11 cellular contexts compared by ENCODE assay signal in genomic region chr4:2790583-2791517, GRCh38. TPM values are rescaled to one million over a fixed set of nuclear protein-coding genes. Genes with fewer than 3 reads are reported as not detected.
DNase-seq lines count a peak whose midpoint lies in the region; ATAC-seq and TF ChIP-seq lines count a peak whose summit lies in the region.
"Had no signal": no experiment of that assay in that cellular context is flagged by ENCODE, and none has a peak within 500 bp of the region (broad histone marks: within the 10 kb centered on the region; RNA-seq: fewer than 3 reads in every experiment).

No MANE protein-coding gene starts in this region.

- no peak for ATAC-seq in activated CD4-positive, alpha-beta T cell treated with anti-CD3 and anti-CD28 coated beads for 36 hours
- no peak for ATAC-seq in left ventricle myocardium superior
- no peak for ATAC-seq in sciatic nerve
- no peak for ATAC-seq in GM19397 (IDR thresholded peaks at IDR 0.05; ENCODE audit: unreplicated experiment)
- no peak for ATAC-seq in HG03571 (IDR thresholded peaks at IDR 0.05; ENCODE audit: unreplicated experiment)
- ATAC-seq: A549 had no signal

- H3K9me3 Mint-ChIP-seq in activated CD4-positive, alpha-beta T cell treated with anti-CD3 and anti-CD28 coated beads, Interleukin-2, amount 10 ng/mL, durations not matched to agents 24 days and 14 days, result no peaks in the 10 kb centered on the region
- no peaks in the 10 kb centered on the region for H3K9me3 Mint-ChIP-seq in activated CD4-positive, alpha-beta T cell treated with anti-CD3 and anti-CD28 coated beads for 36 hours (ENCODE audit: low read depth)

- CTCF ChIA-PET in activated CD4-positive, alpha-beta T cell treated with anti-CD3 and anti-CD28 coated beads for 36 hours (lab: Charles Lee), result no interaction called here
- CTCF ChIA-PET in RWPE1 (lab: Yijun Ruan, JAX), result no interaction called here

- H3K27ac Mint-ChIP-seq in activated CD4-positive, alpha-beta T cell treated with anti-CD3 and anti-CD28 coated beads, Interleukin-2, amount 10 ng/mL, durations not matched to agents 24 days and 14 days, result peak overlapping the region; percentile 63
- no peak overlapping the region for H3K27ac Mint-ChIP-seq in activated CD4-positive, alpha-beta T cell treated with anti-CD3 and anti-CD28 coated beads for 36 hours

- no peak overlapping the region for H3K4me3 Mint-ChIP-seq in activated CD4-positive, alpha-beta T cell treated with anti-CD3 and anti-CD28 coated beads, Interleukin-2, amount 10 ng/mL, durations not matched to agents 24 days and 14 days
- H3K4me3 Mint-ChIP-seq in activated CD4-positive, alpha-beta T cell treated with anti-CD3 and anti-CD28 coated beads for 36 hours, result no peak overlapping the region

- no peaks in the 10 kb centered on the region for H3K27me3 Mint-ChIP-seq in activated CD4-positive, alpha-beta T cell treated with anti-CD3 and anti-CD28 coated beads, Interleukin-2, amount 10 ng/mL, durations not matched to agents 24 days and 14 days
- no peaks in the 10 kb centered on the region for H3K27me3 Mint-ChIP-seq in activated CD4-positive, alpha-beta T cell treated with anti-CD3 and anti-CD28 coated beads for 36 hours

- POLR2A ChIA-PET in activated CD4-positive, alpha-beta T cell treated with anti-CD3 and anti-CD28 coated beads for 36 hours (lab: Charles Lee), result no interaction called here
- POLR2A ChIA-PET in RWPE1 (lab: Yijun Ruan, JAX; ENCODE audit: low non-redundant PET), result no interaction called here

- H3K4me1 Mint-ChIP-seq in activated CD4-positive, alpha-beta T cell treated with anti-CD3 and anti-CD28 coated beads, Interleukin-2, amount 10 ng/mL, durations not matched to agents 24 days and 14 days, result peaks cover 44% of the 10 kb centered on the region
- peaks cover 57% of the 10 kb centered on the region for H3K4me1 Mint-ChIP-seq in activated CD4-positive, alpha-beta T cell treated with anti-CD3 and anti-CD28 coated beads for 36 hours

- no peak for TF ChIP-seq CTCF in RWPE1 (conservative IDR thresholded peaks at IDR 0.05; ENCODE audit: low read depth)

- peaks cover 6% of the 10 kb centered on the region for H3K36me3 Mint-ChIP-seq in activated CD4-positive, alpha-beta T cell treated with anti-CD3 and anti-CD28 coated beads, Interleukin-2, amount 10 ng/mL, durations not matched to agents 24 days and 14 days (ENCODE audit: low read depth)
- no peaks in the 10 kb centered on the region for H3K36me3 Mint-ChIP-seq in activated CD4-positive, alpha-beta T cell treated with anti-CD3 and anti-CD28 coated beads for 36 hours (ENCODE audit: low read depth)

- H3K27ac ChIP-seq in RWPE1, result peak overlapping the region; percentile 99
- H3K27ac ChIP-seq: A549 had no signal

- intact Hi-C loops in activated CD4-positive, alpha-beta T cell treated with anti-CD3 and anti-CD28 coated beads, Interleukin-2, amount 10 ng/mL, durations not matched to agents 24 days and 14 days (cut with micrococcal nuclease), result no loop called here
- intact Hi-C loops in activated CD4-positive, alpha-beta T cell treated with anti-CD3 and anti-CD28 coated beads for 36 hours (cut with DNase I, micrococcal nuclease), result no loop called here
- intact Hi-C loops in left ventricle myocardium superior (cut with micrococcal nuclease), result no loop called here
- intact Hi-C loops in sciatic nerve (cut with DNase I), result no loop called here

- DNase-seq in activated CD4-positive, alpha-beta T cell treated with anti-CD3 and anti-CD28 coated beads, Interleukin-2, amount 10 ng/mL, durations not matched to agents 24 days and 14 days, result no peak
- no peak for DNase-seq in activated CD4-positive, alpha-beta T cell treated with anti-CD3 and anti-CD28 coated beads for 36 hours
- DNase-seq in RWPE1 (ENCODE audit: low spot score) (no peak), left ventricle myocardium superior (peak; percentile 56), sciatic nerve (ENCODE audit: low spot score) (peak; percentile 66), SHP77 treated with DMSO at 0.1 percent for 48 hours (lab: John Stamatoyannopoulos, UW) (no peak)
- DNase-seq: NCI-H187 treated with DMSO at 0.1 percent for 48 hours, OCI-M1 had no signal

RNA-seq across cellular contexts. Expression of gene SH3BP2, which starts 2.0 kb away (rescaled TPM):
- 83.9 and 88.5 TPM in 2 replicates for total RNA-seq in activated CD4-positive, alpha-beta T cell treated with anti-CD3 and anti-CD28 coated beads, Interleukin-2, amount 10 ng/mL, durations not matched to agents 24 days and 14 days
- 10 to 100 TPM; 63.3 to 68.3 TPM for total RNA-seq in activated CD4-positive, alpha-beta T cell treated with anti-CD3 and anti-CD28 coated beads for 36 hours
- total RNA-seq in left ventricle myocardium superior (25.6 TPM), sciatic nerve (82.7 TPM)

RNA-seq across cellular contexts. Expression of gene TNIP2, which starts 34.7 kb away (rescaled TPM):
- 98.7 and 99.6 TPM in 2 replicates for total RNA-seq in activated CD4-positive, alpha-beta T cell treated with anti-CD3 and anti-CD28 coated beads, Interleukin-2, amount 10 ng/mL, durations not matched to agents 24 days and 14 days
- 10 to 100 TPM; 50.6 to 59.4 TPM for total RNA-seq in activated CD4-positive, alpha-beta T cell treated with anti-CD3 and anti-CD28 coated beads for 36 hours
- total RNA-seq in left ventricle myocardium superior (24.0 TPM), sciatic nerve (34.9 TPM)

RNA-seq across cellular contexts. Expression of gene ADD1, which starts 52.8 kb away (rescaled TPM):
- 187 and 198 TPM in 2 replicates for total RNA-seq in activated CD4-positive, alpha-beta T cell treated with anti-CD3 and anti-CD28 coated beads, Interleukin-2, amount 10 ng/mL, durations not matched to agents 24 days and 14 days
- total RNA-seq in activated CD4-positive, alpha-beta T cell treated with anti-CD3 and anti-CD28 coated beads for 36 hours, result 100 to 1,000 TPM; 196 to 206 TPM
- total RNA-seq in left ventricle myocardium superior (228 TPM), sciatic nerve (429 TPM)

Comparison
In these comparisons a context has a peak if more than half of its experiments do, and no peak if none do; other contexts are left out.
1. DNase-seq: peak in left ventricle myocardium superior (single experiment) and sciatic nerve (single experiment); none in activated CD4-positive, alpha-beta T cell treated with anti-CD3 and anti-CD28 coated beads, Interleukin-2, amount 10 ng/mL, durations not matched to agents 24 days and 14 days (single experiment), activated CD4-positive, alpha-beta T cell treated with anti-CD3 and anti-CD28 coated beads for 36 hours (single experiment), RWPE1 (single experiment) and SHP77 treated with DMSO at 0.1 percent for 48 hours (single experiment).